Comparison of ENCODE assay signal across 15 cellular contexts in genomic region chr3:114716916-114717315, GRCh38.
A peak's percentile ranks its signal among the peaks of the same experiment; 100 is the strongest.
DNase-seq lines count a peak whose midpoint lies in the region; ATAC-seq, FAIRE-seq and TF ChIP-seq lines count a peak whose summit lies in the region.
"Had no signal": no experiment of that assay in that cellular context is flagged by ENCODE, and none has a peak within 500 bp of the region (broad histone marks: within the 10 kb centered on the region; RNA-seq: fewer than 3 reads in every experiment).

No MANE protein-coding gene starts in this region.

- H3K27me3 ChIP-seq in Loucy (ENCODE audit: insufficient read depth, low read length, poor library complexity, severe bottlenecking) (no peaks in the 10 kb centered on the region), mesenchymal stem cell (ENCODE audit: control insufficient read depth in 1 of 2, insufficient read depth in 1 of 2, low read length in 2 of 2) (no peaks in the 10 kb centered on the region), small intestine (ENCODE audit: control insufficient read depth in 2 of 2, insufficient read depth in 2 of 2, low read length in 2 of 2) (no peaks in the 10 kb centered on the region)

- H3K9me2 ChIP-seq in Loucy (replicated peaks; ENCODE audit: low read depth, low read length) = no peaks in the 10 kb centered on the region

- no peak for ATAC-seq in HG03097 (IDR thresholded peaks at IDR 0.05; ENCODE audit: low FRiP score, unreplicated experiment)
- ATAC-seq: A549; CD8-positive, alpha-beta T cell; GM23338 had no signal

- FAIRE-seq in small intestine (lab: Jason Lieb, UNC) (no peak), GM19239 (lab: Jason Lieb, UNC) (no peak)

- H3K18ac ChIP-seq in mesenchymal stem cell (ENCODE audit: low read depth in 1 of 2, low read length in 2 of 2) = no peak overlapping the region

- H3K9me3 ChIP-seq in Loucy (ENCODE audit: insufficient read depth, low read depth, low read length) = no peaks in the 10 kb centered on the region
- no peaks in the 10 kb centered on the region for H3K9me3 ChIP-seq in mesenchymal stem cell (ENCODE audit: control insufficient read depth, low read length)
- no peaks in the 10 kb centered on the region for H3K9me3 ChIP-seq in small intestine (ENCODE audit: control insufficient read depth, low read depth)
- H3K9me3 ChIP-seq: A549 had no signal

- H3K14ac ChIP-seq in mesenchymal stem cell (ENCODE audit: low read length in 2 of 2) = no peak overlapping the region

- H3K4me1 ChIP-seq in Loucy (ENCODE audit: insufficient read depth, low read length, poor library complexity, severe bottlenecking) (peaks cover 27% of the 10 kb centered on the region), mesenchymal stem cell (ENCODE audit: control insufficient read depth, insufficient read depth, low read depth, low read length) (peaks cover 2% of the 10 kb centered on the region), small intestine (ENCODE audit: control insufficient read depth in 2 of 2, insufficient read depth in 1 of 2, low read depth in 1 of 2, low read length in 1 of 2) (peaks cover 10 to 15% of the 10 kb centered on the region in 2 donors)

- H4K8ac ChIP-seq in mesenchymal stem cell (ENCODE audit: low read length) = no peak overlapping the region

- no peak overlapping the region for H3K4ac ChIP-seq in mesenchymal stem cell (ENCODE audit: low read depth in 1 of 2, low read length in 2 of 2)

- H2AFZ ChIP-seq in Loucy (ENCODE audit: low read length) (no peak overlapping the region), mesenchymal stem cell (ENCODE audit: low read depth, low read length) (no peak overlapping the region)
- H2AFZ ChIP-seq: GM23338 had no signal

- peaks cover 6% of the 10 kb centered on the region for H3K79me1 ChIP-seq in mesenchymal stem cell (replicated peaks; ENCODE audit: low read length, poor library complexity, severe bottlenecking)

- no peak overlapping the region for H2BK15ac ChIP-seq in mesenchymal stem cell (ENCODE audit: low read depth, poor library complexity, severe bottlenecking)

- no peak overlapping the region for H4K91ac ChIP-seq in mesenchymal stem cell (ENCODE audit: low read length)

- H2BK12ac ChIP-seq in mesenchymal stem cell (ENCODE audit: low read length in 2 of 2) = no peak overlapping the region

- H3K9ac ChIP-seq in Loucy (ENCODE audit: low read depth, low read length, poor library complexity, severe bottlenecking) (no peak overlapping the region), mesenchymal stem cell (ENCODE audit: low read length) (peak overlapping the region; percentile 49)

- peak overlapping the region; percentile 99 for H3K27ac ChIP-seq in 22Rv1
- H3K27ac ChIP-seq in mesenchymal stem cell (ENCODE audit: low read length, poor library complexity, severe bottlenecking) = no peak overlapping the region
- H3K27ac ChIP-seq in small intestine (ENCODE audit: low read depth in 1 of 2, low read length in 1 of 2) = peak overlapping the region in 1 of 2 donors; percentile 39
- H3K27ac ChIP-seq: A549 had no signal

- no peaks in the 10 kb centered on the region for H3K36me3 ChIP-seq in Loucy (ENCODE audit: insufficient read depth, low read length)
- no peaks in the 10 kb centered on the region for H3K36me3 ChIP-seq in mesenchymal stem cell (ENCODE audit: control insufficient read depth in 1 of 2, insufficient read depth in 2 of 2, low read depth in 1 of 2, low read length in 2 of 2)
- H3K36me3 ChIP-seq in small intestine (ENCODE audit: control insufficient read depth in 2 of 2, insufficient read depth in 2 of 2, low read length in 2 of 2) = peaks cover 0 to 1% of the 10 kb centered on the region in 2 donors

- H3F3A ChIP-seq in Loucy (ENCODE audit: low read depth) = no peaks in the 10 kb centered on the region

- peak overlapping the region; percentile 60 for H3K4me2 ChIP-seq in Loucy (ENCODE audit: low read depth, low read length, poor library complexity, severe bottlenecking)
- no peak overlapping the region for H3K4me2 ChIP-seq in mesenchymal stem cell (ENCODE audit: low read length, poor library complexity, severe bottlenecking)
- H3K4me2 ChIP-seq: A549, GM23338 had no signal

- no peak for DNase-seq in mesenchymal stem cell
- DNase-seq in small intestine = peak; percentile 40
- DNase-seq in GM19239 (ENCODE audit: insufficient read length, low spot score) = no peak
- no peak for DNase-seq in HK-2 (ENCODE audit: unreplicated experiment)
- DNase-seq in NCI-H1436 treated with DMSO at 0.1 percent for 48 hours (lab: John Stamatoyannopoulos, UW) = no peak
- DNase-seq: CD8-positive, alpha-beta T cell; COR-L47; DND-41; GDM1; H7 had no signal

- no peaks in the 10 kb centered on the region for H4K20me1 ChIP-seq in Loucy (ENCODE audit: insufficient read depth, low read length, poor library complexity, severe bottlenecking)

- H3K4me3 ChIP-seq in Loucy (ENCODE audit: low read length, poor library complexity, severe bottlenecking) (peak overlapping the region; percentile 12), mesenchymal stem cell (ENCODE audit: insufficient read depth in 1 of 2, low read depth in 1 of 2, low read length in 2 of 2) (no peak overlapping the region), small intestine (ENCODE audit: low read depth in 1 of 2, low read length in 2 of 2) (no peak overlapping the region)
- H3K4me3 ChIP-seq: A549, GM23338 had no signal

- no peak overlapping the region for H3K23ac ChIP-seq in mesenchymal stem cell (ENCODE audit: low read length in 2 of 2)

- H3K79me2 ChIP-seq in Loucy (ENCODE audit: insufficient read depth, low read length) = no peaks in the 10 kb centered on the region

- no peak overlapping the region for H2BK5ac ChIP-seq in mesenchymal stem cell (ENCODE audit: low read depth, low read length, poor library complexity, severe bottlenecking)

- no peak overlapping the region for H2BK120ac ChIP-seq in mesenchymal stem cell (ENCODE audit: low read depth, low read length)

- TF ChIP-seq CTCF in 22Rv1 (IDR thresholded peaks at IDR 0.05) (no peak), Loucy (conservative IDR thresholded peaks at IDR 0.05; ENCODE audit: low read length) (no peak)

- no peak overlapping the region for H2AK5ac ChIP-seq in mesenchymal stem cell (ENCODE audit: low read length, severe bottlenecking)
